In genomic region chr7:18680576-18680975, GRCh38 we compare ENCODE assay signal across 21 cellular contexts.
DNase-seq lines count a peak whose midpoint lies in the region; ATAC-seq lines count a peak whose summit lies in the region.
"Had no signal": no experiment of that assay in that cellular context is flagged by ENCODE, and none has a peak within 500 bp of the region (broad histone marks: within the 10 kb centered on the region; RNA-seq: fewer than 3 reads in every experiment).

No MANE protein-coding gene starts in this region.

- DNase-seq in COLO829 (ENCODE audit: low spot score) (peak; percentile 72), SK-MEL-5 (ENCODE audit: low read depth, low spot score) (peak; percentile 90), globus pallidus (ENCODE audit: low spot score) (peak; percentile 62), putamen (ENCODE audit: low spot score) (peak; percentile 24), HK-2 (ENCODE audit: unreplicated experiment) (no peak), SW480 (ENCODE audit: low spot score) (no peak)
- DNase-seq in stimulated activated naive CD4-positive, alpha-beta T cell treated with Interleukin-2 at 50 U/mL for 16 hours (lab: John Stamatoyannopoulos, UW): no peak
- DNase-seq: Caco-2; CD4-positive, alpha-beta T cell; DMS 273 treated with DMSO at 0.1 percent for 48 hours; DND-41; NCI-H1105 treated with DMSO at 0.1 percent for 48 hours; NCI-H2029 treated with DMSO at 0.1 percent for 48 hours; NCI-H226; NCI-H510A treated with DMSO at 0.1 percent for 48 hours; NCI-H748 treated with DMSO at 0.1 percent for 48 hours; Right ventricle myocardium superior had no signal

- ATAC-seq in GM19035 (IDR thresholded peaks at IDR 0.05; ENCODE audit: unreplicated experiment): no peak
- ATAC-seq: A549, GM12878, HCT116 had no signal

- in situ Hi-C loops in SK-MEL-5 (cut with HindIII; ENCODE audit: low pct_unique_long_range_greater_than_20kb, low sequenced_read_pairs): no loop called here

Comparison
In these comparisons a context has a peak if more than half of its experiments do, and no peak if none do; other contexts are left out.
1. DNase-seq: peak in COLO829 (single experiment), SK-MEL-5 (single experiment), globus pallidus (single experiment) and putamen (single experiment); none in HK-2 (single experiment), SW480 (single experiment) and stimulated activated naive CD4-positive, alpha-beta T cell treated with Interleukin-2 at 50 U/mL for 16 hours (single experiment).